ENCODE assay signal across 18 cellular contexts in genomic region chr2:145421841-145422240, GRCh38.
"Had no signal": no experiment of that assay in that cellular context is flagged by ENCODE, and none has a peak within 500 bp of the region (broad histone marks: within the 10 kb centered on the region; RNA-seq: fewer than 3 reads in every experiment).

No MANE protein-coding gene starts in this region.

- H3K4me3 ChIP-seq: ascending aorta, dorsolateral prefrontal cortex, transverse colon had no signal

- DNase-seq: activated CD4-positive, alpha-beta T cell treated with anti-CD3 and anti-CD28 coated beads, Interleukin-2, amount 50 U/mL, for 48 hours; activated naive CD4-positive, alpha-beta T cell treated with anti-CD3 and anti-CD28 coated beads for 36 hours; activated naive CD8-positive, alpha-beta T cell treated with anti-CD3 and anti-CD28 coated beads, Interleukin-2, amount 50 U/mL, for 24 hours; activated T-cell treated with anti-CD3 and anti-CD28 coated beads, Interleukin-2, amount 50 U/mL, for 1 hour; dorsolateral prefrontal cortex; foreskin keratinocyte; kidney glomerular epithelial cell; mesendoderm; nucleus accumbens; posterior cingulate gyrus; stimulated activated CD4-positive, alpha-beta T cell treated with anti-CD3 and anti-CD28 coated beads, Interleukin-2, amount 100 ng/mL, for 48 hours; T1000; transverse colon had no signal

- H3K27ac ChIP-seq: ascending aorta, dorsolateral prefrontal cortex, foreskin keratinocyte, transverse colon, VCaP had no signal

- H3K27ac Mint-ChIP-seq: activated naive CD4-positive, alpha-beta T cell treated with anti-CD3 and anti-CD28 coated beads for 36 hours; activated naive CD8-positive, alpha-beta T cell treated with anti-CD3 and anti-CD28 coated beads, Interleukin-2, amount 50 U/mL, for 24 hours; activated T-helper 2 cell treated with anti-CD3 and anti-CD28 coated beads, Interferon-gamma antibody, Interleukin-2, Interleukin-4, amounts not matched to agents 10 μg/mL and 5 μg/mL and 100 μg/mL, durations not matched to agents 14 hours and 24 hours and 36 hours; nephron; stimulated activated memory B cell treated with anti-CD40 and anti-IgM and Interleukin-4, amounts not matched to agents 10 μg/mL and 1 μg/mL and 100 μg/mL, for 72 hours had no signal

- H3K36me3 ChIP-seq: ascending aorta, transverse colon had no signal

- H3K9me3 ChIP-seq: transverse colon had no signal

- H3K4me3 Mint-ChIP-seq: activated naive CD4-positive, alpha-beta T cell treated with anti-CD3 and anti-CD28 coated beads for 36 hours; activated naive CD8-positive, alpha-beta T cell treated with anti-CD3 and anti-CD28 coated beads, Interleukin-2, amount 50 U/mL, for 24 hours; nephron; stimulated activated memory B cell treated with anti-CD40 and anti-IgM and Interleukin-4, amounts not matched to agents 10 μg/mL and 1 μg/mL and 100 μg/mL, for 72 hours had no signal

- H3K4me1 ChIP-seq: ascending aorta, foreskin keratinocyte, transverse colon had no signal

- H3K27me3 Mint-ChIP-seq: stimulated activated memory B cell treated with anti-CD40 and anti-IgM and Interleukin-4, amounts not matched to agents 10 μg/mL and 1 μg/mL and 100 μg/mL, for 72 hours had no signal

- H3K4me1 Mint-ChIP-seq: activated naive CD8-positive, alpha-beta T cell treated with anti-CD3 and anti-CD28 coated beads, Interleukin-2, amount 50 U/mL, for 24 hours; nephron; stimulated activated memory B cell treated with anti-CD40 and anti-IgM and Interleukin-4, amounts not matched to agents 10 μg/mL and 1 μg/mL and 100 μg/mL, for 72 hours had no signal

- H3K27me3 ChIP-seq: ascending aorta, dorsolateral prefrontal cortex, transverse colon had no signal

- ATAC-seq: activated naive CD8-positive, alpha-beta T cell treated with anti-CD3 and anti-CD28 coated beads, Interleukin-2, amount 50 U/mL, for 24 hours; foreskin keratinocyte; stimulated activated memory B cell treated with anti-CD40 and anti-IgM and Interleukin-4, amounts not matched to agents 10 μg/mL and 1 μg/mL and 100 μg/mL, for 72 hours had no signal
